ENCODE assay signal across 1 cellular context in genomic region chr14:100592972-100593371, GRCh38.
TF ChIP-seq lines count a peak whose summit lies in the region.

No MANE protein-coding gene starts in this region.

TF ChIP-seq in SK-N-SH, 30 proteins besides CTCF, POLR2A, EP300 and RAD21 (continued from another document):
- TF ChIP-seq, protein P1, sequence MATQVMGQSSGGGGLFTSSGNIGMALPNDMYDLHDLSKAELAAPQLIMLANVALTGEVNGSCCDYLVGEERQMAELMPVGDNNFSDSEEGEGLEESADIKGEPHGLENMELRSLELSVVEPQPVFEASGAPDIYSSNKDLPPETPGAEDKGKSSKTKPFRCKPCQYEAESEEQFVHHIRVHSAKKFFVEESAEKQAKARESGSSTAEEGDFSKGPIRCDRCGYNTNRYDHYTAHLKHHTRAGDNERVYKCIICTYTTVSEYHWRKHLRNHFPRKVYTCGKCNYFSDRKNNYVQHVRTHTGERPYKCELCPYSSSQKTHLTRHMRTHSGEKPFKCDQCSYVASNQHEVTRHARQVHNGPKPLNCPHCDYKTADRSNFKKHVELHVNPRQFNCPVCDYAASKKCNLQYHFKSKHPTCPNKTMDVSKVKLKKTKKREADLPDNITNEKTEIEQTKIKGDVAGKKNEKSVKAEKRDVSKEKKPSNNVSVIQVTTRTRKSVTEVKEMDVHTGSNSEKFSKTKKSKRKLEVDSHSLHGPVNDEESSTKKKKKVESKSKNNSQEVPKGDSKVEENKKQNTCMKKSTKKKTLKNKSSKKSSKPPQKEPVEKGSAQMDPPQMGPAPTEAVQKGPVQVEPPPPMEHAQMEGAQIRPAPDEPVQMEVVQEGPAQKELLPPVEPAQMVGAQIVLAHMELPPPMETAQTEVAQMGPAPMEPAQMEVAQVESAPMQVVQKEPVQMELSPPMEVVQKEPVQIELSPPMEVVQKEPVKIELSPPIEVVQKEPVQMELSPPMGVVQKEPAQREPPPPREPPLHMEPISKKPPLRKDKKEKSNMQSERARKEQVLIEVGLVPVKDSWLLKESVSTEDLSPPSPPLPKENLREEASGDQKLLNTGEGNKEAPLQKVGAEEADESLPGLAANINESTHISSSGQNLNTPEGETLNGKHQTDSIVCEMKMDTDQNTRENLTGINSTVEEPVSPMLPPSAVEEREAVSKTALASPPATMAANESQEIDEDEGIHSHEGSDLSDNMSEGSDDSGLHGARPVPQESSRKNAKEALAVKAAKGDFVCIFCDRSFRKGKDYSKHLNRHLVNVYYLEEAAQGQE (IDR thresholded peaks at IDR 0.05; ENCODE audit: low read depth, low read length), result no peak
- no peak for TF ChIP-seq YY1 (IDR thresholded peaks at IDR 0.05; ENCODE audit: low read depth)
- TF ChIP-seq NRF1 (IDR thresholded peaks at IDR 0.05; ENCODE audit: low read depth, low read length), result no peak
- TF ChIP-seq SMC3 (IDR thresholded peaks at IDR 0.05; ENCODE audit: low read depth, low read length), result no peak
